ENCODE assay signal across 1 cellular context in the genomic region with DNA sequence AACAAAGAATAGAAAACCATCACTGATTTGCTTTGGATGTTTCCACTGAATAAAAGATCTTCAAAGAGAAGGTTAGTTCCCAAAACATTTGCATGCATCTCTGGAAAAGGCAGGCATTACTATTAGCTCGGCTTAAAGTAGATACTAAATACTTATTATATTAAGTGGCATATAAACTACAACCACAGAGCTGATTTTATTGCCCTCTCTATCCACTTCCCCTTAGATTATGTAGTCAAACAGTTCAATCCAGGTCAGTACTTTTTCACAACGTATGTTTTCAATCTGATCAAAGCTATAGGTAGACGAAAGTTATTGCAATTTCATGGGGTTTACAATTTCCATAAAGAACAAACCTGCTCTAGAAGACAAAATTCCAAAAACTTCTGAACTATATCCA.
A peak's percentile ranks its signal among the peaks of the same experiment; 100 is the strongest.
TF ChIP-seq lines count a peak whose summit lies in the region.

No MANE protein-coding gene starts in this region.

TF ChIP-seq in HepG2, 621 proteins besides CTCF, POLR2A, EP300 and RAD21:
- TF ChIP-seq, protein P1, sequence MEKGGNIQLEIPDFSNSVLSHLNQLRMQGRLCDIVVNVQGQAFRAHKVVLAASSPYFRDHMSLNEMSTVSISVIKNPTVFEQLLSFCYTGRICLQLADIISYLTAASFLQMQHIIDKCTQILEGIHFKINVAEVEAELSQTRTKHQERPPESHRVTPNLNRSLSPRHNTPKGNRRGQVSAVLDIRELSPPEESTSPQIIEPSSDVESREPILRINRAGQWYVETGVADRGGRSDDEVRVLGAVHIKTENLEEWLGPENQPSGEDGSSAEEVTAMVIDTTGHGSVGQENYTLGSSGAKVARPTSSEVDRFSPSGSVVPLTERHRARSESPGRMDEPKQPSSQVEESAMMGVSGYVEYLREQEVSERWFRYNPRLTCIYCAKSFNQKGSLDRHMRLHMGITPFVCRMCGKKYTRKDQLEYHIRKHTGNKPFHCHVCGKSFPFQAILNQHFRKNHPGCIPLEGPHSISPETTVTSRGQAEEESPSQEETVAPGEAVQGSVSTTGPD (CRISPR knock-in tag; IDR thresholded peaks at IDR 0.05): no peak
- TF ChIP-seq ZNF644 (CRISPR knock-in tag; IDR thresholded peaks at IDR 0.05; ENCODE audit: low read depth) (no peak), GFI1 (CRISPR knock-in tag; IDR thresholded peaks at IDR 0.05; ENCODE audit: borderline replicate concordance) (no peak), PCBP2 (optimal IDR thresholded peaks at IDR 0.05; ENCODE audit: low read depth, low read length, poor library complexity, severe bottlenecking) (no peak), ZNF317 (CRISPR knock-in tag; IDR thresholded peaks at IDR 0.05) (0 out of 2 replicates have a peak, but pooled peaks have one; percentile 3), THYN1 (CRISPR knock-in tag; IDR thresholded peaks at IDR 0.05; ENCODE audit: borderline replicate concordance, low read depth) (no peak)
